Comparison of ENCODE assay signal across 1 cellular context in genomic region chr17:40647549-40648325, GRCh38.
A peak's percentile ranks its signal among the peaks of the same experiment; 100 is the strongest.
TF ChIP-seq lines count a peak whose summit lies in the region.

Gene SMARCE1 (minus strand): TSS chr17:40647818. CDS start chr17:40645802, 2,016 bp downstream.

TF ChIP-seq in K562, 482 proteins besides CTCF, POLR2A, EP300 and RAD21 (continued from another document and continues in another):
- TF ChIP-seq CEBPZ (IDR thresholded peaks at IDR 0.05; ENCODE audit: borderline replicate concordance, low read depth, low read length) = no peak
- no peak for TF ChIP-seq TEAD4 (IDR thresholded peaks at IDR 0.05; ENCODE audit: low read length)
- TF ChIP-seq TEAD4 (CRISPR knock-in tag; IDR thresholded peaks at IDR 0.05; ENCODE audit: borderline replicate concordance) = no peak
- TF ChIP-seq RBM14 (IDR thresholded peaks at IDR 0.05; ENCODE audit: borderline replicate concordance, insufficient read depth, low read depth, low read length) = peak; percentile 79; the same call in 1 of the 2 replicates
- peak; percentile 25; the same call in 1 of the 2 replicates for TF ChIP-seq SMARCE1 (IDR thresholded peaks at IDR 0.05)
- TF ChIP-seq HES1 (IDR thresholded peaks at IDR 0.05; ENCODE audit: low read depth) = no peak
- TF ChIP-seq HMG20A (CRISPR knock-in tag; conservative IDR thresholded peaks at IDR 0.05) = no peak
- peak; percentile 80 for TF ChIP-seq EP400 (IDR thresholded peaks at IDR 0.05)
- TF ChIP-seq ZNF347 (CRISPR knock-in tag; IDR thresholded peaks at IDR 0.05; ENCODE audit: low read depth) = no peak
- no peak for TF ChIP-seq ZNF77 (CRISPR knock-in tag; IDR thresholded peaks at IDR 0.05)
- TF ChIP-seq PBX2 (CRISPR knock-in tag; IDR thresholded peaks at IDR 0.05; ENCODE audit: low read depth) = no peak
- TF ChIP-seq PBX2 (tag; conservative IDR thresholded peaks at IDR 0.05; ENCODE audit: low read depth) = no peak
- TF ChIP-seq ZFP36 (IDR thresholded peaks at IDR 0.05; ENCODE audit: low read depth, low read length, partially characterized antibody) = no peak
- no peak for TF ChIP-seq USF2 (CRISPR knock-in tag; IDR thresholded peaks at IDR 0.05)
- no peak for TF ChIP-seq PCBP2 (IDR thresholded peaks at IDR 0.05; ENCODE audit: low read depth, low read length, poor library complexity, severe bottlenecking)
- no peak for TF ChIP-seq KAT8 (IDR thresholded peaks at IDR 0.05; ENCODE audit: low read depth)
- TF ChIP-seq MECOM (CRISPR knock-in tag; IDR thresholded peaks at IDR 0.05) = no peak
- no peak for TF ChIP-seq ZC3H8 (IDR thresholded peaks at IDR 0.05)
- peak; percentile 69 for TF ChIP-seq POLR2H (tag; IDR thresholded peaks at IDR 0.05; ENCODE audit: low read depth)
- no peak for TF ChIP-seq ZNF699 (CRISPR knock-in tag; IDR thresholded peaks at IDR 0.05; ENCODE audit: insufficient replicate concordance)
- TF ChIP-seq PTTG1 (tag; IDR thresholded peaks at IDR 0.05; ENCODE audit: low read depth) = no peak
- TF ChIP-seq U2AF1 (optimal IDR thresholded peaks at IDR 0.05; ENCODE audit: low read depth, low read length) = peak; percentile 80
- TF ChIP-seq ZNF583 (CRISPR knock-in tag; IDR thresholded peaks at IDR 0.05) = no peak
- no peak for TF ChIP-seq BRF2 (IDR thresholded peaks at IDR 0.05; ENCODE audit: borderline replicate concordance, insufficient read depth, insufficient read length)
- TF ChIP-seq NEUROD1 (IDR thresholded peaks at IDR 0.05; ENCODE audit: borderline replicate concordance, low read depth, low read length, partially characterized antibody) = no peak
- no peak for TF ChIP-seq KAT2B (IDR thresholded peaks at IDR 0.05; ENCODE audit: low read depth, low read length)
- TF ChIP-seq HOMEZ (CRISPR knock-in tag; IDR thresholded peaks at IDR 0.05) = 0 out of 2 replicates have a peak, but pooled peaks have one; percentile 49
- no peak for TF ChIP-seq ZBTB40 (IDR thresholded peaks at IDR 0.05)
- TF ChIP-seq ZBTB40 (CRISPR knock-in tag; IDR thresholded peaks at IDR 0.05) = no peak
- no peak for TF ChIP-seq RAD51 (IDR thresholded peaks at IDR 0.05; ENCODE audit: borderline replicate concordance, low read depth)
- TF ChIP-seq SP2 (IDR thresholded peaks at IDR 0.05; ENCODE audit: extremely low read depth, low read depth, low read length, poor library complexity, severe bottlenecking) = no peak
- no peak for TF ChIP-seq EHMT2 (IDR thresholded peaks at IDR 0.05)
- TF ChIP-seq ZBTB34 (CRISPR knock-in tag; IDR thresholded peaks at IDR 0.05) = no peak
- peak; percentile 25; the same call in 1 of the 2 replicates for TF ChIP-seq TOE1 (IDR thresholded peaks at IDR 0.05; ENCODE audit: borderline replicate concordance)
- no peak for TF ChIP-seq TOE1 (CRISPR knock-in tag; IDR thresholded peaks at IDR 0.05; ENCODE audit: borderline replicate concordance, low read depth)
- TF ChIP-seq ZNF76 (CRISPR knock-in tag; IDR thresholded peaks at IDR 0.05; ENCODE audit: borderline replicate concordance) = no peak
- no peak for TF ChIP-seq MBD1 (CRISPR knock-in tag; IDR thresholded peaks at IDR 0.05)
